Comparison of ENCODE assay signal across 8 cellular contexts in genomic region chrX:65723706-65724105, GRCh38. TPM values are rescaled to one million over a fixed set of nuclear protein-coding genes. Genes with fewer than 3 reads are reported as not detected.
DNase-seq lines count a peak whose midpoint lies in the region; ATAC-seq, FAIRE-seq and TF ChIP-seq lines count a peak whose summit lies in the region.

No MANE protein-coding gene starts in this region.

- peaks cover 8 to 57% (median 47%) of the 10 kb centered on the region in 11 experiments; a peak in 15 of 22 replicates for H3K27me3 ChIP-seq in BLaER1 treated with 17β-estradiol and CSF1 and Interleukin-3, amounts not matched to agents 10 nM and 100 nM
- no peaks in the 10 kb centered on the region for H3K27me3 ChIP-seq in GM12878 (replicated peaks in 1 of 2; ENCODE audit: control insufficient read depth in 2 of 2, insufficient read depth in 2 of 2, low read length in 1 of 2)

- intact Hi-C loops in GM12878 (cut with micrococcal nuclease; ENCODE audit: unreplicated experiment), result loop anchor here (1.0 to 2.0 kb wide), 2 partner anchors 55 to 128 kb away; no protein-coding TSS in a partner anchor

- peak overlapping the region; percentile 20 to 72 (median 56) for H3K4me2 ChIP-seq in BLaER1 treated with 17β-estradiol and CSF1 and Interleukin-3, amounts not matched to agents 10 nM and 100 nM
- peak overlapping the region; percentile 23; the same call in 1 of the 2 replicates for H3K4me2 ChIP-seq in GM12878 (ENCODE audit: control insufficient read depth, insufficient read depth)

- H3K9me3 ChIP-seq in BLaER1 treated with 17β-estradiol and CSF1 and Interleukin-3, amounts not matched to agents 10 nM and 100 nM (replicated peaks in 1 of 11), result peaks cover 0 to 12% (median 5%) of the 10 kb centered on the region in 11 experiments; a peak in 5 of 22 replicates
- no peaks in the 10 kb centered on the region for H3K9me3 ChIP-seq in GM12878 (replicated peaks; ENCODE audit: control insufficient read depth, insufficient read depth, low read length)

- peak overlapping the region in 9 of 11 experiments; percentile 5 to 58 (median 30); a peak in 13 of 22 replicates for H3K9ac ChIP-seq in BLaER1 treated with 17β-estradiol and CSF1 and Interleukin-3, amounts not matched to agents 10 nM and 100 nM
- no peak overlapping the region for H3K9ac ChIP-seq in GM12878 (ENCODE audit: control insufficient read depth, insufficient read depth, low read length)

- peak; percentile 61 for ATAC-seq in GM19397 (IDR thresholded peaks at IDR 0.05; ENCODE audit: unreplicated experiment)
- ATAC-seq in HG03442 (IDR thresholded peaks at IDR 0.05; ENCODE audit: unreplicated experiment), result peak; percentile 75
- peak; percentile 80 for ATAC-seq in GM12878

- no peak for TF ChIP-seq RAD21 in GM12878 (IDR thresholded peaks at IDR 0.05; ENCODE audit: insufficient read depth, low read depth, low read length)

- SMC1A ChIA-PET in GM12878 (lab: Charles Lee; ENCODE audit: uncharacterized antibody, unreplicated experiment), result interaction anchor here (0.6 to 4.5 kb wide), 16 partner anchors 9 to 318 kb away, joined by 3 to 65 read pairs (median 5); partner anchors contain the start of gene MSN

- peak in 1 of 2 experiments; percentile 70; a peak in 2 of 4 replicates for TF ChIP-seq EP300 in GM12878 (IDR thresholded peaks at IDR 0.05; ENCODE audit: borderline replicate concordance in 1 of 2, control insufficient read depth in 1 of 2, low read depth in 2 of 2, low read length in 2 of 2)

- in situ Hi-C loops in GM12878 (cut with MboI), result loop anchor here (5.0 kb wide), 1 partner anchor 126 kb away; no protein-coding TSS in a partner anchor

- H3K4me1 ChIP-seq in BLaER1 treated with 17β-estradiol and CSF1 and Interleukin-3, amounts not matched to agents 10 nM and 100 nM, result peaks cover 43 to 85% (median 58%) of the 10 kb centered on the region in 10 experiments
- H3K4me1 ChIP-seq in GM12878 (ENCODE audit: control insufficient read depth, insufficient read depth, low read length), result peaks cover 13% of the 10 kb centered on the region

- peak; percentile 74 for DNase-seq in GM12878 (ENCODE audit: low read depth, low spot score)
- DNase-seq in NCI-H146 treated with DMSO at 0.1 percent for 48 hours (lab: John Stamatoyannopoulos, UW; ENCODE audit: unreplicated experiment), result no peak
- no peak for DNase-seq in NCI-H1436 (lab: John Stamatoyannopoulos, UW)
- no peak for DNase-seq in GM03348 (ENCODE audit: low spot score)
- no peak for DNase-seq in NCI-H524 (lab: John Stamatoyannopoulos, UW)

- H2AFZ ChIP-seq in GM12878 (ENCODE audit: control insufficient read depth, low read depth, low read length), result no peak overlapping the region

- POLR2A ChIA-PET in GM12878 (lab: Charles Lee), result interaction anchor here (0.9 to 3.7 kb wide), 9 partner anchors 14 to 291 kb away, joined by 3 to 26 read pairs (median 7); no protein-coding TSS in a partner anchor

- BruUV-seq in GM12878 (replicated peaks; lab: Mats Ljungman, UMichigan), result no TSS peak

- H3K36me3 ChIP-seq in BLaER1 treated with 17β-estradiol and CSF1 and Interleukin-3, amounts not matched to agents 10 nM and 100 nM, result peaks cover 45 to 83% (median 71%) of the 10 kb centered on the region in 11 experiments
- H3K36me3 ChIP-seq in GM12878 (ENCODE audit: control insufficient read depth in 2 of 2, insufficient read depth in 2 of 2, low read length in 1 of 2), result no peaks in the 10 kb centered on the region; a peak in 3 of 4 replicates

- H3K79me2 ChIP-seq in GM12878 (ENCODE audit: control insufficient read depth, insufficient read depth, low read length), result peaks cover 29% of the 10 kb centered on the region

- RAD21 ChIA-PET in GM12878 (lab: Charles Lee; ENCODE audit: unreplicated experiment), result interaction anchor here (1.1 to 7.3 kb wide), 14 partner anchors 11 to 319 kb away, joined by 3 to 119 read pairs (median 10); partner anchors contain the start of gene MSN

- FAIRE-seq in GM12878 (lab: Jason Lieb, UNC), result peak; percentile 79

- peak overlapping the region; percentile 15 to 78 (median 57); a peak in 20 of 22 replicates for H3K27ac ChIP-seq in BLaER1 treated with 17β-estradiol and CSF1 and Interleukin-3, amounts not matched to agents 10 nM and 100 nM
- peak overlapping the region; percentile 78 for H3K27ac ChIP-seq in GM12878 (ENCODE audit: control insufficient read depth, insufficient read depth)

- no peak for TF ChIP-seq CTCF in GM12878 (IDR thresholded peaks at IDR 0.05 in 2 of 3, conservative IDR thresholded peaks at IDR 0.05 in 1 of 3; ENCODE audit: control insufficient read depth in 2 of 3, extremely low read depth in 1 of 3, insufficient read depth in 1 of 3, low read depth in 3 of 3, low read length in 3 of 3)

- CTCF ChIA-PET in GM12878 (lab: Yijun Ruan, JAX), result interaction anchor here (0.6 to 2.3 kb wide), 9 partner anchors 23 to 1987 kb away, joined by 3 to 15 read pairs (median 4); partner anchors contain the start of gene MSN

- no peak for TF ChIP-seq POLR2A in GM12878 (IDR thresholded peaks at IDR 0.05; ENCODE audit: low read depth, low read length)

- 0% methylated on average over 2 of the region's 2 CpGs for WGBS in GM12878 (ENCODE audit: insufficient coverage, insufficient replicate concordance, low lambda C conversion rate, missing lambda C conversion rate)

- no peak overlapping the region for H3K4me3 ChIP-seq in BLaER1 treated with 17β-estradiol and CSF1 and Interleukin-3, amounts not matched to agents 10 nM and 100 nM
- H3K4me3 ChIP-seq in GM12878, result no peak overlapping the region

- H4K20me1 ChIP-seq in BLaER1 treated with 17β-estradiol and CSF1 and Interleukin-3, amounts not matched to agents 10 nM and 100 nM, result peaks cover 40 to 100% (median 82%) of the 10 kb centered on the region in 11 experiments
- no peaks in the 10 kb centered on the region for H4K20me1 ChIP-seq in GM12878 (ENCODE audit: control insufficient read depth, insufficient read depth)

TF ChIP-seq in GM12878, 131 proteins besides CTCF, POLR2A, EP300 and RAD21 (continues in another document):
- TF ChIP-seq HDAC2 (IDR thresholded peaks at IDR 0.05) (no peak), CREM (IDR thresholded peaks at IDR 0.05; ENCODE audit: low read depth) (peak; percentile 54; the same call in 1 of the 2 replicates), PKNOX1 (IDR thresholded peaks at IDR 0.05) (no peak), BACH1 (IDR thresholded peaks at IDR 0.05; ENCODE audit: borderline replicate concordance) (no peak), IKZF1 (conservative IDR thresholded peaks at IDR 0.05) (peak; percentile 84), EED (IDR thresholded peaks at IDR 0.05; ENCODE audit: low read depth) (peak; percentile 87), CBX3 (IDR thresholded peaks at IDR 0.05; ENCODE audit: borderline replicate concordance, low read depth) (no peak), TCF7 (IDR thresholded peaks at IDR 0.05; ENCODE audit: borderline replicate concordance) (peak; percentile 47; the same call in 1 of the 2 replicates), BMI1 (IDR thresholded peaks at IDR 0.05; ENCODE audit: borderline replicate concordance) (no peak), DPF2 (IDR thresholded peaks at IDR 0.05) (0 out of 2 replicates have a peak, but pooled peaks have one; percentile 39), SMAD5 (IDR thresholded peaks at IDR 0.05; ENCODE audit: low read depth) (no peak), IRF5 (IDR thresholded peaks at IDR 0.05; ENCODE audit: borderline replicate concordance) (no peak)

RNA-seq across cellular contexts. Expression of gene MSN, which starts 56.3 kb away (rescaled TPM):
- total RNA-seq in GM12878 (2013; cell fraction: nucleolus; rRNA removed), result 67.4 and 69.4 TPM in 2 replicates
- total RNA-seq in GM12878 (2014; rRNA removed), result 279 and 294 TPM in 2 replicates
- total RNA-seq in GM12878 (2014; rRNA removed; fragmentation: Illumina TruSeq; extraction: Trizol), result 206 and 211 TPM in 2 replicates
- total RNA-seq in GM12878 (2021), result 315 and 317 TPM in 2 replicates
- 183 TPM for polyA plus RNA-seq in GM12878 (2011; ENCODE audit: low read depth)
- 202 and 343 TPM in 2 replicates for polyA plus RNA-seq in GM12878 (2011; rRNA removed)
- polyA plus RNA-seq in GM12878 (2011; cell fraction: cytosol; rRNA removed), result 285 and 339 TPM in 2 replicates
- 202 and 358 TPM in 2 replicates for polyA plus RNA-seq in GM12878 (2011; cell fraction: nucleus; rRNA removed)
- 215 and 225 TPM in 2 replicates for polyA plus RNA-seq in GM12878 (2012)
- 432 and 447 TPM in 2 replicates for polyA plus RNA-seq in GM12878 (2014; fragmentation: Illumina TruSeq; extraction: Trizol)
- polyA plus RNA-seq in GM12878 (2014; fragmentation: Nextera tagmentation; extraction: Ambion mirVana), result 100 to 1,000 TPM in 1 of 2 experiments, 10 to 100 TPM in 1; 93.8 to 104 TPM
- 232 and 241 TPM in 2 replicates for polyA plus RNA-seq in GM12878 (2014; rRNA removed)
- 100 to 1,000 TPM; 267 to 272 TPM for polyA plus RNA-seq in GM12878 (2016; fragmentation: Nextera tagmentation; extraction: Ambion mirVana)
- polyA minus RNA-seq in GM12878 (2011; rRNA and poly(A)+ RNA removed), result 303 and 349 TPM in 2 replicates
- 122 and 136 TPM in 2 replicates for polyA minus RNA-seq in GM12878 (2011; cell fraction: cytosol; rRNA and poly(A)+ RNA removed)
- 53.2 and 119 TPM in 2 replicates for polyA minus RNA-seq in GM12878 (2011; cell fraction: nucleus; rRNA and poly(A)+ RNA removed)
